Comparison of ENCODE assay signal across 8 cellular contexts in the genomic region with DNA sequence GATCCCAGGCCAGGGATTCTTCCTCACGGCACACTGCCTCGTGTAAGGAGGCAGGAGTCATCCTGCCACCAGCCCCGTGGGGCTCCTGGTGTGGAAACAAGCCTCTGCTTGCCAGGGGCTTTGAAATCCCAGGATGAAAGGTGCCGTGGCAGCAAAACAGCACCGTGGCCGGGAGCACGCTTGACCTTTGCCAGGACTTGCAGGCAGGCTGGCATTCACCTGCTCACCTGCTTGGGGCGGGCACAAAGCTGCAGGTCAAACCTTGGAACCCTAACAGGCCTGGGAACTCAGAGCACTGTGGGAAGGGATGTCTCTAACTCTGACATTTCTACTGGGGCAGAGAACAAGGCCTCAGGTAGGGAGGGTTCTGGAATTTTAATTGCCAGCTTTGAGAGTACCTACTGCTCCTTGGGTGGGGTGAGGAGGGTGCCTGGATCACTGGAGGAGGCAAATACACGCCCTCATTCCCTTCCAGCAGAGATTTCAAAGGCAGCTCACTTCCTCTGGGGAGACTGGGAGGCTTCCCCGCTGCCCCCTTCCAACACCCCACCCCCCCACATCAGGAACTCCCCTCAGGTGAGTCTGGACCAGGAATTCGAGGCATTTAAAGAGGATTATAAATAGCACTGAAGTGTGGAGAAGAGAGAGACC. TPM values are rescaled to one million over a fixed set of nuclear protein-coding genes. Genes with fewer than 3 reads are reported as not detected.
DNase-seq lines count a peak whose midpoint lies in the region; ATAC-seq and TF ChIP-seq lines count a peak whose summit lies in the region.

No MANE protein-coding gene starts in this region.

- WGBS in adrenal gland, 4 donors, result 13 to 37% (median 30%) methylated on average over 3 to 11 of the region's 11 CpGs

- H3K9me3 ChIP-seq in HEK293 (ENCODE audit: control insufficient read depth, insufficient read depth, low read depth, low read length) (no peaks in the 10 kb centered on the region), adrenal gland (replicated peaks in 1 of 3) (no peaks in the 10 kb centered on the region), iPS-20b (ENCODE audit: insufficient read depth, low read depth, low read length) (no peaks in the 10 kb centered on the region)

- no peak overlapping the region for H3K9ac ChIP-seq in iPS-20b (ENCODE audit: low read depth, low read length)

- DNase-seq in adrenal gland, result peak in 2 of 7 donors; percentile 46 to 55
- no peak for DNase-seq in effector CD4-positive, alpha-beta T cell
- DNase-seq in NCI-H1417 treated with DMSO at 0.1 percent for 48 hours (lab: John Stamatoyannopoulos, UW), result no peak

- H3K36me3 ChIP-seq in HEK293 (ENCODE audit: control insufficient read depth in 2 of 2, insufficient read depth in 1 of 2, low read length in 2 of 2) (no peaks in the 10 kb centered on the region), adrenal gland (replicated peaks in 1 of 2) (no peaks in the 10 kb centered on the region), iPS-20b (ENCODE audit: insufficient read depth, low read depth, low read length) (no peaks in the 10 kb centered on the region)

- intact Hi-C loops in adrenal gland (cut with DNase I), result loop anchor here in 1 of 2 donors (5.0 kb wide), 1 partner anchor 39 kb away; no protein-coding TSS in a partner anchor

- H3K4me1 ChIP-seq in HEK293 (ENCODE audit: control insufficient read depth, insufficient read depth, low read length), result peaks cover 9% of the 10 kb centered on the region; the same call in 1 of the 2 replicates
- peaks cover 43 to 67% of the 10 kb centered on the region in 2 donors for H3K4me1 ChIP-seq in adrenal gland (replicated peaks in 1 of 2)
- H3K4me1 ChIP-seq in iPS-20b (ENCODE audit: insufficient read depth, low read length), result peaks cover 31% of the 10 kb centered on the region

- no peaks in the 10 kb centered on the region for H3K27me3 ChIP-seq in adrenal gland
- peaks cover 24% of the 10 kb centered on the region for H3K27me3 ChIP-seq in iPS-20b (ENCODE audit: insufficient read depth, low read length)

- H3K4me3 ChIP-seq in HEK293 (ENCODE audit: low read depth, low read length) (no peak overlapping the region), adrenal gland (peak overlapping the region in 2 of 4 donors; percentile 64 to 65), iPS-20b (ENCODE audit: low read length) (peak overlapping the region; percentile 66; the same call in 1 of the 2 replicates), skin epidermis (peak overlapping the region; percentile 81 to 94 (median 91))

- TF ChIP-seq POLR2A in adrenal gland (IDR thresholded peaks at IDR 0.05), result no peak

- CTCF ChIA-PET in HEK293 (lab: Yijun Ruan, JAX), result interaction anchor here (0.5 to 1.0 kb wide), 6 partner anchors 10 to 355 kb away, joined by 3 to 6 read pairs (median 4); no protein-coding TSS in a partner anchor

- POLR2A ChIA-PET in HEK293 (lab: Yijun Ruan, JAX), result interaction anchor here (0.6 to 1.7 kb wide), 5 partner anchors 8 to 115 kb away, joined by 3 to 5 read pairs (median 3); a partner anchor contains a TSS

- no peak overlapping the region for H3K27ac ChIP-seq in HEK293 (ENCODE audit: extremely low read depth, low read depth, low read length)
- peak overlapping the region; percentile 41 to 98 (median 81) for H3K27ac ChIP-seq in adrenal gland
- H3K27ac ChIP-seq in iPS-20b (ENCODE audit: low read length), result no peak overlapping the region
- peak overlapping the region; percentile 27 to 99 (median 95) for H3K27ac ChIP-seq in skin epidermis

- TF ChIP-seq CTCF in HEK293 (tag by site-specific recombination; IDR thresholded peaks at IDR 0.05) (no peak), adrenal gland (IDR thresholded peaks at IDR 0.05) (no peak)

- ATAC-seq in HG03354 (IDR thresholded peaks at IDR 0.05; ENCODE audit: poor library complexity, severe bottlenecking, unreplicated experiment) (no peak), GM21786 (IDR thresholded peaks at IDR 0.05; ENCODE audit: unreplicated experiment) (no peak)

TF ChIP-seq in HEK293, 187 proteins besides CTCF, POLR2A, EP300 and RAD21:
- 0 out of 2 replicates have a peak, but pooled peaks have one; percentile 17 for TF ChIP-seq KLF1 (tag by site-specific recombination; IDR thresholded peaks at IDR 0.05)
- 0 out of 2 replicates have a peak, but pooled peaks have one; percentile 26 for TF ChIP-seq WT1 (tag by site-specific recombination; IDR thresholded peaks at IDR 0.05)
- peak; percentile 66 for TF ChIP-seq ZNF600 (tag by site-specific recombination; IDR thresholded peaks at IDR 0.05)
- peak; percentile 12; the same call in 1 of the 2 replicates for TF ChIP-seq SP7 (tag by site-specific recombination; IDR thresholded peaks at IDR 0.05)
- no peak for TF ChIP-seq ZSCAN16 (tag by site-specific recombination; IDR thresholded peaks at IDR 0.05)
- TF ChIP-seq, protein P1, sequence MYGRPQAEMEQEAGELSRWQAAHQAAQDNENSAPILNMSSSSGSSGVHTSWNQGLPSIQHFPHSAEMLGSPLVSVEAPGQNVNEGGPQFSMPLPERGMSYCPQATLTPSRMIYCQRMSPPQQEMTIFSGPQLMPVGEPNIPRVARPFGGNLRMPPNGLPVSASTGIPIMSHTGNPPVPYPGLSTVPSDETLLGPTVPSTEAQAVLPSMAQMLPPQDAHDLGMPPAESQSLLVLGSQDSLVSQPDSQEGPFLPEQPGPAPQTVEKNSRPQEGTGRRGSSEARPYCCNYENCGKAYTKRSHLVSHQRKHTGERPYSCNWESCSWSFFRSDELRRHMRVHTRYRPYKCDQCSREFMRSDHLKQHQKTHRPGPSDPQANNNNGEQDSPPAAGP (tag by site-specific recombination; IDR thresholded peaks at IDR 0.05), result peak; percentile 59; the same call in 1 of the 2 replicates
TF ChIP-seq in HEK293: peak in this region for 5.

RNA-seq across cellular contexts. Expression of a gene that starts 45.6 kb away (rescaled TPM):
- total RNA-seq in adrenal gland, result 100 to 1,000 TPM in 1 of 8 donors, 10 to 100 TPM in 7; 36.1 to 169 (median 69.5) TPM
- polyA plus RNA-seq in adrenal gland, result 10 to 100 TPM; 29.4 to 61.6 (median 29.7) TPM

Comparison
In these comparisons a context has a peak if more than half of its experiments do, and no peak if none do; other contexts are left out.
1. H3K27ac ChIP-seq: peak in adrenal gland (5 of 5) and skin epidermis (21 of 21); none in HEK293 (single experiment) and iPS-20b (single experiment).